ENCODE assay signal across 8 cellular contexts in genomic region chr22:23233746-23234408, GRCh38. TPM values are rescaled to one million over a fixed set of nuclear protein-coding genes. Genes with fewer than 3 reads are reported as not detected.
DNase-seq lines count a peak whose midpoint lies in the region; ATAC-seq lines count a peak whose summit lies in the region.

No MANE protein-coding gene starts in this region.

- peak; percentile 87 for DNase-seq in activated CD4-positive, alpha-beta T cell treated with anti-CD3 and anti-CD28 coated beads for 36 hours
- no peak for DNase-seq in activated CD4-positive, alpha-beta T cell treated with anti-CD3 and anti-CD28 coated beads for 4 hours
- peak; percentile 85 to 87 for DNase-seq in activated T-cell treated with anti-CD3 and anti-CD28 coated beads, Interleukin-2, amount 50 U/mL, for 48 hours
- peak; percentile 31 for DNase-seq in iris pigment epithelial cell (ENCODE audit: low read depth)
- peak; percentile 92 for DNase-seq in stimulated activated CD8-positive, alpha-beta memory T cell treated with anti-CD3 and anti-CD28 coated beads, Interleukin-4, amount 100 ng/mL, for 48 hours

- no peaks in the 10 kb centered on the region for H3K27me3 Mint-ChIP-seq in activated CD4-positive, alpha-beta T cell treated with anti-CD3 and anti-CD28 coated beads for 36 hours

- H3K27ac Mint-ChIP-seq in activated CD4-positive, alpha-beta T cell treated with anti-CD3 and anti-CD28 coated beads for 36 hours, result peak overlapping the region; percentile 87

- peak; percentile 76 for ATAC-seq in activated CD4-positive, alpha-beta T cell treated with anti-CD3 and anti-CD28 coated beads for 36 hours
- no peak for ATAC-seq in HG02970 (IDR thresholded peaks at IDR 0.05; ENCODE audit: low FRiP score, unreplicated experiment)
- no peak for ATAC-seq in GM18520 (IDR thresholded peaks at IDR 0.05; ENCODE audit: unreplicated experiment)
- no peak for ATAC-seq in HG03342 (IDR thresholded peaks at IDR 0.05; ENCODE audit: unreplicated experiment)

- CTCF ChIA-PET in activated CD4-positive, alpha-beta T cell treated with anti-CD3 and anti-CD28 coated beads for 36 hours (lab: Charles Lee), result interaction anchor here (2.0 kb wide), 1 partner anchor 15 kb away, joined by 11 read pairs; no protein-coding TSS in a partner anchor

- peaks cover 9% of the 10 kb centered on the region for H3K9me3 Mint-ChIP-seq in activated CD4-positive, alpha-beta T cell treated with anti-CD3 and anti-CD28 coated beads for 36 hours (ENCODE audit: low read depth)

- peak overlapping the region; percentile 32 for H3K4me3 Mint-ChIP-seq in activated CD4-positive, alpha-beta T cell treated with anti-CD3 and anti-CD28 coated beads for 36 hours

- peaks cover 33% of the 10 kb centered on the region for H3K36me3 Mint-ChIP-seq in activated CD4-positive, alpha-beta T cell treated with anti-CD3 and anti-CD28 coated beads for 36 hours (ENCODE audit: low read depth)

- peaks cover 69% of the 10 kb centered on the region for H3K4me1 Mint-ChIP-seq in activated CD4-positive, alpha-beta T cell treated with anti-CD3 and anti-CD28 coated beads for 36 hours

- POLR2A ChIA-PET in activated CD4-positive, alpha-beta T cell treated with anti-CD3 and anti-CD28 coated beads for 36 hours (lab: Charles Lee), result interaction anchor here (2.1 kb wide), 1 partner anchor 9 kb away, joined by 8 read pairs; no protein-coding TSS in a partner anchor

- intact Hi-C loops in activated CD4-positive, alpha-beta T cell treated with anti-CD3 and anti-CD28 coated beads for 36 hours (cut with DNase I, micrococcal nuclease), result no loop called here

RNA-seq across cellular contexts. Expression of gene BCR, which starts 53.6 kb away (rescaled TPM):
- 10 to 100 TPM; 45.5 to 58.0 TPM for total RNA-seq in activated CD4-positive, alpha-beta T cell treated with anti-CD3 and anti-CD28 coated beads for 36 hours

Comparison
In these comparisons a context has a peak if more than half of its experiments do, and no peak if none do; other contexts are left out.
1. DNase-seq: peak in activated CD4-positive, alpha-beta T cell treated with anti-CD3 and anti-CD28 coated beads for 36 hours (single experiment), activated T-cell treated with anti-CD3 and anti-CD28 coated beads, Interleukin-2, amount 50 U/mL, for 48 hours (2 of 2), iris pigment epithelial cell (single experiment) and stimulated activated CD8-positive, alpha-beta memory T cell treated with anti-CD3 and anti-CD28 coated beads, Interleukin-4, amount 100 ng/mL, for 48 hours (single experiment); none in activated CD4-positive, alpha-beta T cell treated with anti-CD3 and anti-CD28 coated beads for 4 hours (0 of 2).